In genomic region chr11:2903672-2904011, GRCh38 we compare ENCODE assay signal across 1 cellular context.
TF ChIP-seq lines count a peak whose summit lies in the region.

No MANE protein-coding gene starts in this region.

TF ChIP-seq in GM23338, 12 proteins besides CTCF, POLR2A, EP300 and RAD21 (continued from another document):
- TF ChIP-seq REST (IDR thresholded peaks at IDR 0.05; ENCODE audit: unreplicated experiment) (no peak), ZNF331 (CRISPR knock-in tag; IDR thresholded peaks at IDR 0.05; ENCODE audit: low read depth) (no peak), ZNF114 (CRISPR knock-in tag; IDR thresholded peaks at IDR 0.05) (no peak), STAT1 (IDR thresholded peaks at IDR 0.05; ENCODE audit: unreplicated experiment) (no peak), EZH2 (IDR thresholded peaks at IDR 0.05; ENCODE audit: low read depth, unreplicated experiment) (no peak), ZNF462 (CRISPR knock-in tag; IDR thresholded peaks at IDR 0.05) (no peak), POLR2AphosphoS5 (IDR thresholded peaks at IDR 0.05; ENCODE audit: low read depth) (no peak), EZH2phosphoT487 (IDR thresholded peaks at IDR 0.05; ENCODE audit: unreplicated experiment) (no peak)
